ENCODE assay signal across 27 cellular contexts in genomic region chr11:93605638-93606037, GRCh38.
"Had no signal": no experiment of that assay in that cellular context is flagged by ENCODE, and none has a peak within 500 bp of the region (broad histone marks: within the 10 kb centered on the region; RNA-seq: fewer than 3 reads in every experiment).

No MANE protein-coding gene starts in this region.

- H3K9ac ChIP-seq: parathyroid adenoma had no signal

- H3K4me3 ChIP-seq: esophagus squamous epithelium, heart right ventricle, lower lobe of right lung, right atrium auricular region, smooth muscle cell, testis, tibial artery had no signal

- H3K4me1 ChIP-seq: esophagus squamous epithelium, lower lobe of right lung, parathyroid adenoma, right atrium auricular region, testis, tibial artery had no signal

- H3K79me2 ChIP-seq: parathyroid adenoma had no signal

- H3K4me2 ChIP-seq: smooth muscle cell had no signal

- FAIRE-seq: endometrium had no signal

- ATAC-seq: effector memory CD8-positive, alpha-beta T cell; heart right ventricle; left ventricle myocardium superior; lower lobe of right lung; naive thymus-derived CD8-positive, alpha-beta T cell; sciatic nerve; stimulated activated effector memory CD8-positive, alpha-beta T cell treated with anti-CD3 and anti-CD28 coated beads, Interleukin-12 subunit alpha, Interleukin-12 subunit beta, amount 100 ng/mL, for 72 hours had no signal

- H2AFZ ChIP-seq: parathyroid adenoma had no signal

- H3K9me3 ChIP-seq: esophagus squamous epithelium, heart right ventricle, lower lobe of right lung, right atrium auricular region, testis, tibial artery had no signal

- H3K27me3 ChIP-seq: esophagus squamous epithelium, right atrium auricular region, testis, tibial artery had no signal

- H3K27ac ChIP-seq: esophagus squamous epithelium, heart right ventricle, lower lobe of right lung, parathyroid adenoma, right atrium auricular region, testis, tibial artery had no signal

- H3K36me3 ChIP-seq: esophagus squamous epithelium, heart right ventricle, lower lobe of right lung, right atrium auricular region, tibial artery had no signal

- DNase-seq: cortex of kidney; effector memory CD8-positive, alpha-beta T cell; erythroblast; esophagus squamous epithelium; foreskin melanocyte; glutamatergic neuron; heart right ventricle; hippocampal formation; islet precursor cell; kidney glomerular epithelial cell; left ventricle myocardium superior; lower lobe of right lung; naive thymus-derived CD8-positive, alpha-beta T cell; nephron progenitor cell; stimulated activated CD4-positive, alpha-beta T cell treated with anti-CD3 and anti-CD28 coated beads, Interleukin-12 subunit alpha, Interleukin-12 subunit beta, amount 100 ng/mL, for 4 hours; stimulated activated CD4-positive, alpha-beta T cell treated with anti-CD3 and anti-CD28 coated beads, Interleukin-1b, Interleukin-23, amount 100 ng/mL, for 48 hours; stimulated activated CD4-positive, alpha-beta T cell treated with anti-CD3 and anti-CD28 coated beads, Interleukin-4, amount 100 ng/mL, for 1 hour; stimulated activated naive CD4-positive, alpha-beta T cell treated with Interleukin-2 at 50 U/mL for 16 hours; substantia nigra; testis; tibial artery had no signal
